In the genomic region with DNA sequence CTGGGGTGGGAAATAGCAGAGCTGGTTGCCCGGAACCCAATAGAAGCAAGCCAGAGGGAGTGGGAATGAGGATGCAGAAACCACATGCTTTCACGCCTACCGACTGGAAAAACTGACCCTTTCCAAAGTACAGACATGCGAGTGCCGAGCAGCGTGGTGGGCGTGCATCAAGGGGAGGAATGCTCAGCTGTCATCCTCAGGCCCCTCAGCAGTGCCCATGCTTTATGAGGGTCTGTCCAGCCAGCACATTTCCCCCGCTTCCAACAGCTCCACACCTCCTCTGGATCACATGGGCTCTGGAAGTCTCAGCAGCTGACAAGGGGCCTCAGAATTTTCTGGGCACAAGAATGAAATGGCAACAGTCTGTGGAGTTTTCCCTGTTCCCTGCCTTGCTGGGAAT, we compare ENCODE assay signal across 1 cellular context.
TF ChIP-seq lines count a peak whose summit lies in the region.

No MANE protein-coding gene starts in this region.

TF ChIP-seq in SK-N-SH treated with all-trans-retinoic acid at 6 μM for 48 hours, 23 proteins besides CTCF, POLR2A, EP300 and RAD21 (continued from another document):
- TF ChIP-seq, protein P1, sequence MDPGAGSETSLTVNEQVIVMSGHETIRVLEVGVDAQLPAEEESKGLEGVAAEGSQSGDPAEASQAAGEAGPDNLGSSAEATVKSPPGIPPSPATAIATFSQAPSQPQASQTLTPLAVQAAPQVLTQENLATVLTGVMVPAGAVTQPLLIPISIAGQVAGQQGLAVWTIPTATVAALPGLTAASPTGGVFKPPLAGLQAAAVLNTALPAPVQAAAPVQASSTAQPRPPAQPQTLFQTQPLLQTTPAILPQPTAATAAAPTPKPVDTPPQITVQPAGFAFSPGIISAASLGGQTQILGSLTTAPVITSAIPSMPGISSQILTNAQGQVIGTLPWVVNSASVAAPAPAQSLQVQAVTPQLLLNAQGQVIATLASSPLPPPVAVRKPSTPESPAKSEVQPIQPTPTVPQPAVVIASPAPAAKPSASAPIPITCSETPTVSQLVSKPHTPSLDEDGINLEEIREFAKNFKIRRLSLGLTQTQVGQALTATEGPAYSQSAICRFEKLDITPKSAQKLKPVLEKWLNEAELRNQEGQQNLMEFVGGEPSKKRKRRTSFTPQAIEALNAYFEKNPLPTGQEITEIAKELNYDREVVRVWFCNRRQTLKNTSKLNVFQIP (CRISPR knock-in tag; IDR thresholded peaks at IDR 0.05; ENCODE audit: borderline replicate concordance, low read depth), result no peak
- TF ChIP-seq, protein P2, sequence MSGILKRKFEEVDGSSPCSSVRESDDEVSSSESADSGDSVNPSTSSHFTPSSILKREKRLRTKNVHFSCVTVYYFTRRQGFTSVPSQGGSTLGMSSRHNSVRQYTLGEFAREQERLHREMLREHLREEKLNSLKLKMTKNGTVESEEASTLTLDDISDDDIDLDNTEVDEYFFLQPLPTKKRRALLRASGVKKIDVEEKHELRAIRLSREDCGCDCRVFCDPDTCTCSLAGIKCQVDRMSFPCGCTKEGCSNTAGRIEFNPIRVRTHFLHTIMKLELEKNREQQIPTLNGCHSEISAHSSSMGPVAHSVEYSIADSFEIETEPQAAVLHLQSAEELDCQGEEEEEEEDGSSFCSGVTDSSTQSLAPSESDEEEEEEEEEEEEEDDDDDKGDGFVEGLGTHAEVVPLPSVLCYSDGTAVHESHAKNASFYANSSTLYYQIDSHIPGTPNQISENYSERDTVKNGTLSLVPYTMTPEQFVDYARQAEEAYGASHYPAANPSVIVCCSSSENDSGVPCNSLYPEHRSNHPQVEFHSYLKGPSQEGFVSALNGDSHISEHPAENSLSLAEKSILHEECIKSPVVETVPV (CRISPR knock-in tag; IDR thresholded peaks at IDR 0.05), result no peak
- no peak for TF ChIP-seq SNAI2 (CRISPR knock-in tag; IDR thresholded peaks at IDR 0.05)
- no peak for TF ChIP-seq ARNTL (CRISPR knock-in tag; IDR thresholded peaks at IDR 0.05; ENCODE audit: borderline replicate concordance, low read depth)
- no peak for TF ChIP-seq BACH2 (CRISPR knock-in tag; IDR thresholded peaks at IDR 0.05; ENCODE audit: borderline replicate concordance)
- no peak for TF ChIP-seq ISL1 (CRISPR knock-in tag; IDR thresholded peaks at IDR 0.05)
